In the genomic region with DNA sequence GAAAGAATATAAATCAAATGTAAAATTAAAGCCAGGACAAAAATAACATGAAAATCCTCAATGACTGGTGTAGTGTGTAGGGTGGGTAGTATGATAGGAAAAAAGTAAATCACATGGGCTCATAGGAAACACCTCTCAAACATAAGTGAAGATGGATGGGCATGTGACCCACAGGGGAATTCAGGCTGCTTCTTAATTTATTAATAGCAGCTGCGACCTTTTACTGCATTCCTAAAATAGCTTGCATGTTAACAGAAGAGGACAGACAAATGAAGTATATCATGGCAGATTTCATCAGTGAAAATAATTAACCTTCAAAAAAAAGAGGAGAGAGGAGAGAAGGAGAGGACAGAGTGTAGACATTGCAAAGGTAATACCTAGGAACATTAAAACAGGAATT, we compare ENCODE assay signal across 24 cellular contexts.
A peak's percentile ranks its signal among the peaks of the same experiment; 100 is the strongest.
DNase-seq lines count a peak whose midpoint lies in the region; ATAC-seq and FAIRE-seq lines count a peak whose summit lies in the region.
"Had no signal": no experiment of that assay in that cellular context is flagged by ENCODE, and none has a peak within 500 bp of the region (broad histone marks: within the 10 kb centered on the region; RNA-seq: fewer than 3 reads in every experiment).

No MANE protein-coding gene starts in this region.

- no peak overlapping the region for H3K9ac ChIP-seq in BLaER1

- no peaks in the 10 kb centered on the region for H3K27me3 ChIP-seq in BLaER1
- no peaks in the 10 kb centered on the region for H3K27me3 ChIP-seq in SJCRH30
- H3K27me3 ChIP-seq: hepatocyte had no signal

- H3K9me3 Mint-ChIP-seq in stimulated activated naive CD8-positive, alpha-beta T cell treated with anti-CD3 and anti-CD28 coated beads, Interleukin-15, amount 100 ng/mL, for 72 hours, result no peaks in the 10 kb centered on the region
- H3K9me3 Mint-ChIP-seq: CD4-positive, alpha-beta T cell; stimulated activated naive CD8-positive, alpha-beta T cell treated with anti-CD3 and anti-CD28 coated beads, Interleukin-15, Interleukin-2, amounts not matched to agents 100 ng/mL and 50 ng/mL, for 24 hours had no signal

- no peak for FAIRE-seq in frontal cortex (lab: Jason Lieb, UNC)
- FAIRE-seq: keratinocyte had no signal

- peak; percentile 4 to 12 for DNase-seq in SJCRH30
- DNase-seq in kidney tubule cell (ENCODE audit: low spot score), result peak; percentile 62
- no peak for DNase-seq in frontal cortex (ENCODE audit: low spot score in 2 of 2)
- no peak for DNase-seq in COLO668 (lab: John Stamatoyannopoulos, UW; ENCODE audit: unreplicated experiment)
- no peak for DNase-seq in SW 1271 (lab: John Stamatoyannopoulos, UW)
- no peak for DNase-seq in stimulated activated naive CD8-positive, alpha-beta T cell treated with anti-CD3 and anti-CD28 coated beads, Interleukin-15, amount 100 ng/mL, for 72 hours
- DNase-seq: ACHN; activated CD4-positive, alpha-beta T cell treated with anti-CD3 and anti-CD28 coated beads, Interleukin-2, amount 50 U/mL, for 48 hours; activated naive CD4-positive, alpha-beta T cell treated with Interleukin-2 at 50 U/mL for 16 hours; activated T-cell treated with anti-CD3 and anti-CD28 coated beads for 4 hours; anterior cingulate cortex; CD4-positive, alpha-beta T cell; endodermal cell; NCI-H1694 treated with DMSO at 0.1 percent for 48 hours; NCI-H345; stimulated activated CD4-positive, alpha-beta T cell treated with anti-CD3 and anti-CD28 coated beads, Interleukin-15, amount 100 ng/mL, for 24 hours; T-helper 17 cell; trophoblast cell; WERI-Rb-1 had no signal

- no peak overlapping the region for H3K4me3 Mint-ChIP-seq in stimulated activated naive CD8-positive, alpha-beta T cell treated with anti-CD3 and anti-CD28 coated beads, Interleukin-15, amount 100 ng/mL, for 72 hours
- H3K4me3 Mint-ChIP-seq: CD4-positive, alpha-beta T cell; endodermal cell; stimulated activated naive CD8-positive, alpha-beta T cell treated with anti-CD3 and anti-CD28 coated beads, Interleukin-15, Interleukin-2, amounts not matched to agents 100 ng/mL and 50 ng/mL, for 24 hours; T-helper 17 cell had no signal

- no peak overlapping the region for H3K4me3 ChIP-seq in BLaER1
- H3K4me3 ChIP-seq in SJCRH30, result no peak overlapping the region
- H3K4me3 ChIP-seq: hepatocyte had no signal

- peak overlapping the region; percentile 71 for H3K4me2 ChIP-seq in BLaER1
- H3K4me2 ChIP-seq: hepatocyte had no signal

- H3K27ac Mint-ChIP-seq in stimulated activated naive CD8-positive, alpha-beta T cell treated with anti-CD3 and anti-CD28 coated beads, Interleukin-15, amount 100 ng/mL, for 72 hours, result no peak overlapping the region
- H3K27ac Mint-ChIP-seq: CD4-positive, alpha-beta T cell; endodermal cell; stimulated activated naive CD8-positive, alpha-beta T cell treated with anti-CD3 and anti-CD28 coated beads, Interleukin-15, Interleukin-2, amounts not matched to agents 100 ng/mL and 50 ng/mL, for 24 hours; T-helper 17 cell had no signal

- peaks cover 43% of the 10 kb centered on the region for H3K4me1 ChIP-seq in BLaER1
- peaks cover 13% of the 10 kb centered on the region; the same call in 1 of the 2 replicates for H3K4me1 ChIP-seq in SJCRH30

- H3K9me3 ChIP-seq in BLaER1 (no peaks in the 10 kb centered on the region), SJCRH30 (replicated peaks) (no peaks in the 10 kb centered on the region)

- no peak overlapping the region for H3K27ac ChIP-seq in BLaER1
- H3K27ac ChIP-seq in SJCRH30, result peak overlapping the region; percentile 34; the same call in 1 of the 2 replicates
- H3K27ac ChIP-seq: hepatocyte, WERI-Rb-1 had no signal

- H4K20me1 ChIP-seq in BLaER1, result no peaks in the 10 kb centered on the region

- H3K4me1 Mint-ChIP-seq in stimulated activated naive CD8-positive, alpha-beta T cell treated with anti-CD3 and anti-CD28 coated beads, Interleukin-15, amount 100 ng/mL, for 72 hours, result peaks cover 10% of the 10 kb centered on the region

- no peaks in the 10 kb centered on the region for H3K36me3 ChIP-seq in BLaER1
- H3K36me3 ChIP-seq in SJCRH30, result no peaks in the 10 kb centered on the region
- H3K36me3 ChIP-seq: WERI-Rb-1 had no signal

- H3K27me3 Mint-ChIP-seq in stimulated activated naive CD8-positive, alpha-beta T cell treated with anti-CD3 and anti-CD28 coated beads, Interleukin-15, amount 100 ng/mL, for 72 hours, result no peaks in the 10 kb centered on the region
- H3K27me3 Mint-ChIP-seq: stimulated activated naive CD8-positive, alpha-beta T cell treated with anti-CD3 and anti-CD28 coated beads, Interleukin-15, Interleukin-2, amounts not matched to agents 100 ng/mL and 50 ng/mL, for 24 hours had no signal

- peak; percentile 28 for ATAC-seq in GM21786 (IDR thresholded peaks at IDR 0.05; ENCODE audit: unreplicated experiment)
- ATAC-seq in stimulated activated naive CD8-positive, alpha-beta T cell treated with anti-CD3 and anti-CD28 coated beads, Interleukin-15, amount 100 ng/mL, for 72 hours, result no peak
- ATAC-seq: T-helper 17 cell had no signal

Comparison
In these comparisons a context has a peak if more than half of its experiments do, and no peak if none do; other contexts are left out.
1. DNase-seq: peak in SJCRH30 (2 of 2) and kidney tubule cell (single experiment); none in frontal cortex (0 of 2), COLO668 (single experiment), SW 1271 (0 of 2) and stimulated activated naive CD8-positive, alpha-beta T cell treated with anti-CD3 and anti-CD28 coated beads, Interleukin-15, amount 100 ng/mL, for 72 hours (0 of 2).